ENCODE assay signal across 19 cellular contexts in genomic region chr20:2619961-2620595, GRCh38. TPM values are rescaled to one million over a fixed set of nuclear protein-coding genes. Genes with fewer than 3 reads are reported as not detected.
A peak's percentile ranks its signal among the peaks of the same experiment; 100 is the strongest.
DNase-seq lines count a peak whose midpoint lies in the region; ATAC-seq and TF ChIP-seq lines count a peak whose summit lies in the region.
"Had no signal": no experiment of that assay in that cellular context is flagged by ENCODE, and none has a peak within 500 bp of the region (broad histone marks: within the 10 kb centered on the region; RNA-seq: fewer than 3 reads in every experiment).

No MANE protein-coding gene starts in this region.

- H3K4me3 ChIP-seq in choroid plexus epithelial cell (ENCODE audit: low read depth, low read length) (no peak overlapping the region), aorta (ENCODE audit: low read length in 2 of 2) (no peak overlapping the region)
- H3K4me3 ChIP-seq: body of pancreas, pancreas, testis had no signal

- H3K36me3 ChIP-seq in aorta (ENCODE audit: control insufficient read depth in 1 of 2, insufficient read depth in 2 of 2, low read length in 1 of 2): no peaks in the 10 kb centered on the region
- H3K36me3 ChIP-seq: pancreas had no signal

- TF ChIP-seq CTCF in choroid plexus epithelial cell (conservative IDR thresholded peaks at IDR 0.05; ENCODE audit: low read depth, low read length): no peak

- peak; percentile 27 for DNase-seq in EH (ENCODE audit: low read depth)
- peak; percentile 79 for DNase-seq in M059J (ENCODE audit: low read depth)
- peak; percentile 30 for DNase-seq in choroid plexus epithelial cell (ENCODE audit: low read depth)
- DNase-seq in kidney glomerular epithelial cell (lab: John Stamatoyannopoulos, UW): peak; percentile 6
- no peak for DNase-seq in cortex of kidney (lab: John Stamatoyannopoulos, UW)
- DNase-seq in SK-N-DZ (ENCODE audit: low spot score): no peak
- DNase-seq in aorta: no peak
- no peak for DNase-seq in KBM-7
- DNase-seq: activated CD4-positive, alpha-beta T cell treated with anti-CD3 and anti-CD28 coated beads, Interleukin-2, amount 10 ng/mL, durations not matched to agents 24 days and 14 days; activated CD8-positive, alpha-beta memory T cell treated with anti-CD3 and anti-CD28 coated beads, Interleukin-2, amount 50 U/mL, for 4 hours; AML-193; body of pancreas; NCI-H1417; NCI-H69; pancreas; small intestine; stimulated activated CD4-positive, alpha-beta T cell treated with anti-CD3 and anti-CD28 coated beads, Interleukin-4, amount 100 ng/mL, for 24 hours; testis had no signal

- no peaks in the 10 kb centered on the region for H3K4me1 ChIP-seq in aorta (ENCODE audit: control insufficient read depth in 1 of 2, insufficient read depth in 2 of 2, low read length in 2 of 2)
- H3K4me1 ChIP-seq: body of pancreas, pancreas, testis had no signal

- WGBS in aorta, 2 donors: 84 to 91% methylated on average over 3 of the region's 3 CpGs

- H3K27me3 ChIP-seq in aorta (ENCODE audit: control insufficient read depth in 1 of 2, insufficient read depth in 2 of 2, low read length in 1 of 2): no peaks in the 10 kb centered on the region
- H3K27me3 ChIP-seq: body of pancreas, pancreas, testis had no signal

- no peak for ATAC-seq in aorta (ENCODE audit: low FRiP score)
- ATAC-seq: body of pancreas, left lobe of liver, pancreas had no signal

- intact Hi-C loops in aorta (cut with DNase I): no loop called here

- H3K9me3 ChIP-seq in aorta (ENCODE audit: control insufficient read depth, low read length): peaks cover 2% of the 10 kb centered on the region
- H3K9me3 ChIP-seq: body of pancreas, pancreas, testis had no signal

- in situ Hi-C loops in KBM-7 (cut with MboI; ENCODE audit: low pct_unique_long_range_greater_than_20kb, low sequenced_read_pairs): no loop called here

- H3K27ac ChIP-seq in aorta (ENCODE audit: low read depth in 1 of 2, low read length in 2 of 2): no peak overlapping the region
- H3K27ac ChIP-seq: body of pancreas, pancreas, testis had no signal

RNA-seq across cellular contexts. Expression of gene NOP56, which starts 32.4 kb away (rescaled TPM):
- total RNA-seq in M059J (2014; rRNA removed; shearing (Covaris generic)): 120 and 163 TPM in 2 replicates
- polyA plus RNA-seq in SK-N-DZ (2014; cell fraction: cytosol; rRNA removed): 390 and 441 TPM in 2 replicates
- polyA plus RNA-seq in SK-N-DZ (2014; cell fraction: nucleus; rRNA removed): 1,635 and 2,094 TPM in 2 replicates
- 10 to 100 TPM; 81.6 to 88.3 TPM for total RNA-seq in aorta
- polyA plus RNA-seq in aorta: 100 to 1,000 TPM in 1 of 2 donors, 10 to 100 TPM in 1; 46.8 to 138 TPM

RNA-seq across cellular contexts. Expression of gene IDH3B, which starts 43.9 kb away (rescaled TPM):
- total RNA-seq in M059J (2014; rRNA removed; shearing (Covaris generic)): 206 and 210 TPM in 2 replicates
- 222 and 231 TPM in 2 replicates for polyA plus RNA-seq in SK-N-DZ (2014; cell fraction: cytosol; rRNA removed)
- polyA plus RNA-seq in SK-N-DZ (2014; cell fraction: nucleus; rRNA removed): 452 and 535 TPM in 2 replicates
- 10 to 100 TPM; 51.4 to 63.1 TPM for total RNA-seq in aorta
- polyA plus RNA-seq in aorta: 100 to 1,000 TPM in 1 of 2 donors, 10 to 100 TPM in 1; 55.3 to 104 TPM

Comparison
In these comparisons a context has a peak if more than half of its experiments do, and no peak if none do; other contexts are left out.
1. DNase-seq: peak in EH (single experiment), M059J (single experiment), choroid plexus epithelial cell (single experiment) and kidney glomerular epithelial cell (single experiment); none in cortex of kidney (single experiment), SK-N-DZ (single experiment), aorta (0 of 2) and KBM-7 (single experiment).